Comparison of ENCODE assay signal across 7 cellular contexts in genomic region chr3:12659316-12660015, GRCh38. TPM values are rescaled to one million over a fixed set of nuclear protein-coding genes. Genes with fewer than 3 reads are reported as not detected.
DNase-seq lines count a peak whose midpoint lies in the region; ATAC-seq, FAIRE-seq and TF ChIP-seq lines count a peak whose summit lies in the region.

No MANE protein-coding gene starts in this region.

- 57 to 67% methylated on average over 1 of the region's 3 CpGs for WGBS in gastroesophageal sphincter (ENCODE audit: low coverage in 1 of 2), 2 donors

- H3K27me3 ChIP-seq in SJCRH30 (no peaks in the 10 kb centered on the region), gastroesophageal sphincter (no peaks in the 10 kb centered on the region)

- DNase-seq in SJCRH30 = no peak
- DNase-seq in stimulated activated effector memory CD8-positive, alpha-beta T cell treated with anti-CD3 and anti-CD28 coated beads, Interleukin-12 subunit alpha, Interleukin-12 subunit beta, amount 100 ng/mL, for 72 hours (ENCODE audit: low spot score in 2 of 2) = no peak
- no peak for DNase-seq in DMS53 treated with DMSO at 0.1 percent for 48 hours (lab: John Stamatoyannopoulos, UW; ENCODE audit: unreplicated experiment)
- no peak for DNase-seq in occipital lobe (lab: John Stamatoyannopoulos, UW)
- no peak for DNase-seq in ureter (ENCODE audit: low spot score)

- no peak for TF ChIP-seq CTCF in gastroesophageal sphincter (IDR thresholded peaks at IDR 0.05)

- H3K27ac ChIP-seq in SJCRH30 (peak overlapping the region; percentile 45), gastroesophageal sphincter (peak overlapping the region in 3 of 4 donors; percentile 65 to 99 (median 75))

- peaks cover 57% of the 10 kb centered on the region for H3K4me1 Mint-ChIP-seq in stimulated activated effector memory CD8-positive, alpha-beta T cell treated with anti-CD3 and anti-CD28 coated beads, Interleukin-12 subunit alpha, Interleukin-12 subunit beta, amount 100 ng/mL, for 72 hours

- peaks cover 47% of the 10 kb centered on the region for H3K36me3 Mint-ChIP-seq in stimulated activated effector memory CD8-positive, alpha-beta T cell treated with anti-CD3 and anti-CD28 coated beads, Interleukin-12 subunit alpha, Interleukin-12 subunit beta, amount 100 ng/mL, for 72 hours

- H3K4me1 ChIP-seq in SJCRH30 (peaks cover 25% of the 10 kb centered on the region), gastroesophageal sphincter (peaks cover 0 to 84% (median 19%) of the 10 kb centered on the region in 3 donors)

- no peak for TF ChIP-seq EP300 in gastroesophageal sphincter (IDR thresholded peaks at IDR 0.05)

- H3K9me3 Mint-ChIP-seq in stimulated activated effector memory CD8-positive, alpha-beta T cell treated with anti-CD3 and anti-CD28 coated beads, Interleukin-12 subunit alpha, Interleukin-12 subunit beta, amount 100 ng/mL, for 72 hours = no peaks in the 10 kb centered on the region

- ATAC-seq in gastroesophageal sphincter = no peak
- no peak for ATAC-seq in stimulated activated effector memory CD8-positive, alpha-beta T cell treated with anti-CD3 and anti-CD28 coated beads, Interleukin-12 subunit alpha, Interleukin-12 subunit beta, amount 100 ng/mL, for 72 hours

- no peak for TF ChIP-seq POLR2A in gastroesophageal sphincter (IDR thresholded peaks at IDR 0.05)

- no peak overlapping the region for H3K27ac Mint-ChIP-seq in stimulated activated effector memory CD8-positive, alpha-beta T cell treated with anti-CD3 and anti-CD28 coated beads, Interleukin-12 subunit alpha, Interleukin-12 subunit beta, amount 100 ng/mL, for 72 hours

- FAIRE-seq in G401.6 (lab: Jason Lieb, UNC) = peak; percentile 34

- H3K36me3 ChIP-seq in SJCRH30 = no peaks in the 10 kb centered on the region
- no peaks in the 10 kb centered on the region for H3K36me3 ChIP-seq in gastroesophageal sphincter

- H3K9me3 ChIP-seq in SJCRH30 (replicated peaks) (no peaks in the 10 kb centered on the region), gastroesophageal sphincter (no peaks in the 10 kb centered on the region)

- no peak overlapping the region for H3K4me3 ChIP-seq in SJCRH30
- no peak overlapping the region for H3K4me3 ChIP-seq in gastroesophageal sphincter

- peak overlapping the region; percentile 18 for H3K4me3 Mint-ChIP-seq in stimulated activated effector memory CD8-positive, alpha-beta T cell treated with anti-CD3 and anti-CD28 coated beads, Interleukin-12 subunit alpha, Interleukin-12 subunit beta, amount 100 ng/mL, for 72 hours

RNA-seq across cellular contexts. Expression of gene RAF1, which starts 4.5 kb away (rescaled TPM):
- total RNA-seq in SJCRH30 (2014; rRNA removed; shearing (Covaris generic)) = 125 and 129 TPM in 2 replicates
- 100 to 1,000 TPM; 115 to 146 (median 130) TPM for total RNA-seq in gastroesophageal sphincter
- total RNA-seq in occipital lobe = 216 TPM
- 95.5 TPM for total RNA-seq in ureter
